24 cellular contexts compared by ENCODE assay signal in genomic region chr1:21916447-21917240, GRCh38. TPM values are rescaled to one million over a fixed set of nuclear protein-coding genes. Genes with fewer than 3 reads are reported as not detected.
DNase-seq lines count a peak whose midpoint lies in the region; ATAC-seq and TF ChIP-seq lines count a peak whose summit lies in the region.
"Had no signal": no experiment of that assay in that cellular context is flagged by ENCODE, and none has a peak within 500 bp of the region (broad histone marks: within the 10 kb centered on the region; RNA-seq: fewer than 3 reads in every experiment).

No MANE protein-coding gene starts in this region.

- H3K4me3 ChIP-seq in stomach smooth muscle (ENCODE audit: low read length in 2 of 2) = no peak overlapping the region
- H3K4me3 ChIP-seq: smooth muscle cell, upper lobe of left lung had no signal

- H3K4me3 Mint-ChIP-seq in osteocyte (ENCODE audit: unreplicated experiment) = no peak overlapping the region
- H3K4me3 Mint-ChIP-seq: dendritic cell treated with granulocyte-macrophage colony-stimulating factor and Interleukin-4, amounts not matched to agents 40 ng/mL and 50 ng/mL, for 4 days; H9; natural killer cell treated with Interleukin-12 subunit alpha and Interleukin-12 subunit beta and Interleukin-15 and Interleukin-18, amount 100 ng/mL, for 72 hours had no signal

- DNase-seq in OCI-M1 (lab: John Stamatoyannopoulos, UW) (peak; percentile 94), left lobe of liver (ENCODE audit: low spot score) (no peak), osteocyte (ENCODE audit: extremely low spot score, unreplicated experiment) (no peak), NCI-H2029 treated with DMSO at 0.1 percent for 48 hours (lab: John Stamatoyannopoulos, UW) (no peak)
- DNase-seq: activated CD4-positive, alpha-beta T cell treated with anti-CD3 and anti-CD28 coated beads for 48 hours; AML-193; DMS79 treated with DMSO at 0.1 percent for 48 hours; foreskin keratinocyte; H9; kidney; mesendoderm; NCI-H187 treated with DMSO at 0.1 percent for 48 hours; NCI-H345; NCI-H82; stimulated activated CD4-positive, alpha-beta T cell treated with anti-CD3 and anti-CD28 coated beads, Interleukin-4, amount 100 ng/mL, for 1 hour; stimulated activated naive CD8-positive, alpha-beta T cell treated with anti-CD3 and anti-CD28 coated beads, Interleukin-15, Interleukin-2, amounts not matched to agents 100 U/mL and 50 U/mL, for 24 hours; T1000; upper lobe of left lung had no signal

- no peaks in the 10 kb centered on the region for H3K27me3 Mint-ChIP-seq in osteocyte (ENCODE audit: unreplicated experiment)
- H3K27me3 Mint-ChIP-seq: dendritic cell treated with granulocyte-macrophage colony-stimulating factor and Interleukin-4, amounts not matched to agents 40 ng/mL and 50 ng/mL, for 4 days; natural killer cell treated with Interleukin-12 subunit alpha and Interleukin-12 subunit beta and Interleukin-15 and Interleukin-18, amount 100 ng/mL, for 72 hours had no signal

- ATAC-seq in left lobe of liver = peak; percentile 12
- ATAC-seq in GM18861 (IDR thresholded peaks at IDR 0.05; ENCODE audit: unreplicated experiment) = no peak
- ATAC-seq: foreskin keratinocyte; natural killer cell treated with Interleukin-12 subunit alpha and Interleukin-12 subunit beta and Interleukin-15 and Interleukin-18, amount 100 ng/mL, for 72 hours; stimulated activated naive CD8-positive, alpha-beta T cell treated with anti-CD3 and anti-CD28 coated beads, Interleukin-15, Interleukin-2, amounts not matched to agents 100 U/mL and 50 U/mL, for 24 hours had no signal

- TF ChIP-seq CTCF in VCaP (conservative IDR thresholded peaks at IDR 0.05) (no peak), osteocyte (IDR thresholded peaks at IDR 0.05) (no peak)

- no peaks in the 10 kb centered on the region for H3K27me3 ChIP-seq in stomach smooth muscle (ENCODE audit: control insufficient read depth in 1 of 2, insufficient read depth in 2 of 2, low read length in 2 of 2)
- H3K27me3 ChIP-seq: foreskin keratinocyte, upper lobe of left lung had no signal

- peaks cover 7 to 8% of the 10 kb centered on the region in 2 donors for H3K36me3 ChIP-seq in stomach smooth muscle (ENCODE audit: control insufficient read depth in 2 of 2, insufficient read depth in 2 of 2, low read length in 2 of 2)
- H3K36me3 ChIP-seq: upper lobe of left lung had no signal

- no peak overlapping the region for H3K27ac Mint-ChIP-seq in osteocyte (ENCODE audit: unreplicated experiment)
- H3K27ac Mint-ChIP-seq: natural killer cell treated with Interleukin-12 subunit alpha and Interleukin-12 subunit beta and Interleukin-15 and Interleukin-18, amount 100 ng/mL, for 72 hours had no signal

- H3K4me1 Mint-ChIP-seq in osteocyte (ENCODE audit: unreplicated experiment) = peaks cover 68% of the 10 kb centered on the region

- no peaks in the 10 kb centered on the region for H3K9me3 ChIP-seq in stomach smooth muscle (ENCODE audit: control insufficient read depth in 2 of 2, low read length in 2 of 2)
- H3K9me3 ChIP-seq: upper lobe of left lung had no signal

- H3K9ac ChIP-seq in stomach smooth muscle (ENCODE audit: low read length in 2 of 2) = no peak overlapping the region

- no peaks in the 10 kb centered on the region for H3K9me3 Mint-ChIP-seq in osteocyte (ENCODE audit: unreplicated experiment)
- H3K9me3 Mint-ChIP-seq: dendritic cell treated with granulocyte-macrophage colony-stimulating factor and Interleukin-4, amounts not matched to agents 40 ng/mL and 50 ng/mL, for 4 days; H9; natural killer cell treated with Interleukin-12 subunit alpha and Interleukin-12 subunit beta and Interleukin-15 and Interleukin-18, amount 100 ng/mL, for 72 hours had no signal

- H3K27ac ChIP-seq in VCaP (peak overlapping the region; percentile 59; the same call in 1 of the 2 replicates), stomach smooth muscle (ENCODE audit: low read length) (peak overlapping the region; percentile 64)
- H3K27ac ChIP-seq: foreskin keratinocyte, upper lobe of left lung had no signal

- H3K4me1 ChIP-seq in stomach smooth muscle (ENCODE audit: control insufficient read depth, insufficient read depth, low read length) = peaks cover 91% of the 10 kb centered on the region

- peaks cover 3% of the 10 kb centered on the region for H3K36me3 Mint-ChIP-seq in osteocyte (ENCODE audit: unreplicated experiment)
- H3K36me3 Mint-ChIP-seq: natural killer cell treated with Interleukin-12 subunit alpha and Interleukin-12 subunit beta and Interleukin-15 and Interleukin-18, amount 100 ng/mL, for 72 hours had no signal

RNA-seq across cellular contexts. Expression of gene HSPG2, which starts 20.5 kb away (rescaled TPM):
- total RNA-seq in left lobe of liver (50.8 TPM), osteocyte (197 and 230 TPM in 2 replicates)
